In the genomic region with DNA sequence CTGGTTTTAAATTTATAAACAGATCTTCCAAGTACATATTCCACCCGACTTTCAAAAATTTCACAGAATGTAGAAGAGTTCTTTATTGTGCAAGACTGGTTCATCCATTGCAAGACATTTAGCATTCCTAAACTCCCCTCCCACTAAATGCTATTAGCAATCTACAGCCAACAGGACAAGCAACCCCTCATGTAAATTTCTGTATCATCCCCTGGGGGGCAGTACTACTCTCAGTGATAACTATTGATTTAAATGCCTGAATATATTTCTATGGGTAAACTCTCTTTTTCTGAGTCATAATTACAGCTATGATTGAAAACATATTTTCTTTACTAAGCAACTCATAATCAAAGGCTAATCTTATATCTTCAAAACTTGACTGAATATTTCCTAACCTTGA, we compare ENCODE assay signal across 9 cellular contexts. TPM values are rescaled to one million over a fixed set of nuclear protein-coding genes. Genes with fewer than 3 reads are reported as not detected.
DNase-seq lines count a peak whose midpoint lies in the region; ATAC-seq and TF ChIP-seq lines count a peak whose summit lies in the region.
"Had no signal": no experiment of that assay in that cellular context is flagged by ENCODE, and none has a peak within 500 bp of the region (broad histone marks: within the 10 kb centered on the region; RNA-seq: fewer than 3 reads in every experiment).

No MANE protein-coding gene starts in this region.

- TF ChIP-seq POLR2A in gastrocnemius medialis (IDR thresholded peaks at IDR 0.05) = no peak

- no peak for ATAC-seq in HG03039 (IDR thresholded peaks at IDR 0.05; ENCODE audit: unreplicated experiment)
- no peak for ATAC-seq in GM19023 (IDR thresholded peaks at IDR 0.05; ENCODE audit: unreplicated experiment)
- no peak for ATAC-seq in gastrocnemius medialis
- ATAC-seq: activated CD4-positive, CD25-positive, alpha-beta regulatory T cell treated with anti-CD3 and anti-CD28 coated beads, Interleukin-2, amount 50 U/mL, for 24 hours had no signal

- no peaks in the 10 kb centered on the region for H3K9me2 ChIP-seq in hepatocyte (replicated peaks; ENCODE audit: insufficient read depth)

- H3K27me3 ChIP-seq in hepatocyte = no peaks in the 10 kb centered on the region
- no peaks in the 10 kb centered on the region for H3K27me3 ChIP-seq in gastrocnemius medialis

- H3K4me3 ChIP-seq in AG10803 (ENCODE audit: low read length) (no peak overlapping the region), hepatocyte (no peak overlapping the region), gastrocnemius medialis (no peak overlapping the region)

- H3K9me3 ChIP-seq in hepatocyte (ENCODE audit: low read depth) (no peaks in the 10 kb centered on the region), gastrocnemius medialis (no peaks in the 10 kb centered on the region)

- WGBS in hepatocyte (ENCODE audit: low lambda C conversion rate, missing lambda C conversion rate) = 26% methylated on average over 1 of the region's 1 CpG

- no peak overlapping the region for H3K4me2 ChIP-seq in hepatocyte

- H3K4me1 ChIP-seq in hepatocyte (ENCODE audit: insufficient read depth) (no peaks in the 10 kb centered on the region), gastrocnemius medialis (no peaks in the 10 kb centered on the region)

- intact Hi-C loops in gastrocnemius medialis (cut with DNase I; ENCODE audit: low total_unique reads) = no loop called here

- no peaks in the 10 kb centered on the region for H3K79me2 ChIP-seq in hepatocyte

- no peaks in the 10 kb centered on the region for H4K20me1 ChIP-seq in hepatocyte (ENCODE audit: insufficient read depth, poor library complexity, severe bottlenecking)

- in situ Hi-C loops in GM13977 (cut with MboI; ENCODE audit: low pct_unique_long_range_greater_than_20kb, low sequenced_read_pairs, unreplicated experiment) = loop anchor here (25.0 kb wide), 1 partner anchor 204 kb away; no protein-coding TSS in a partner anchor
- in situ Hi-C loops in gastrocnemius medialis (cut with MboI; ENCODE audit: low sequenced_read_pairs in 4 of 4) = no loop called here

- H2AFZ ChIP-seq in hepatocyte = no peak overlapping the region

- H3K27ac ChIP-seq in hepatocyte = no peak overlapping the region
- no peak overlapping the region for H3K27ac ChIP-seq in gastrocnemius medialis

- H3K36me3 ChIP-seq in hepatocyte (replicated peaks; ENCODE audit: insufficient read depth, low read depth) = no peaks in the 10 kb centered on the region
- no peaks in the 10 kb centered on the region for H3K36me3 ChIP-seq in gastrocnemius medialis

- DNase-seq in AG10803 (ENCODE audit: low read depth) (peak; percentile 7), GM13977 (ENCODE audit: low spot score) (peak; percentile 12), RPMI8226 (peak; percentile 19), hepatocyte (ENCODE audit: low spot score) (peak; percentile 20), gastrocnemius medialis (no peak), hippocampal formation (lab: John Stamatoyannopoulos, UW) (no peak)

- TF ChIP-seq CTCF in AG10803 (conservative IDR thresholded peaks at IDR 0.05; ENCODE audit: low read length) (peak; percentile 42), GM13977 (IDR thresholded peaks at IDR 0.05; ENCODE audit: extremely low read depth, insufficient read depth, missing control alignments) (peak; percentile 27), hepatocyte (IDR thresholded peaks at IDR 0.05; ENCODE audit: poor library complexity) (peak; percentile 31), gastrocnemius medialis (IDR thresholded peaks at IDR 0.05 in 4 of 5, conservative IDR thresholded peaks at IDR 0.05 in 1 of 5) (no peak)

RNA-seq across cellular contexts. Expression of a gene that starts 10.7 kb away (rescaled TPM):
- 6.5 and 11.2 TPM in 2 replicates for total RNA-seq in hepatocyte
- 5.4 and 5.8 TPM in 2 replicates for polyA plus RNA-seq in hepatocyte
- under 1 TPM; 0.07 to 0.82 (median 0.41) TPM for total RNA-seq in gastrocnemius medialis

RNA-seq across cellular contexts. Expression of a gene that starts 48.5 kb away (rescaled TPM):
- total RNA-seq in hepatocyte (3.6 and 7.4 TPM in 2 replicates), gastrocnemius medialis (1 to 10 TPM; 2.6 to 5.7 (median 3.6) TPM)
- polyA plus RNA-seq in hepatocyte = 6.0 and 9.7 TPM in 2 replicates

RNA-seq across cellular contexts. Expression of a gene that starts 48.6 kb away (rescaled TPM):
- 21.8 and 24.1 TPM in 2 replicates for total RNA-seq in hepatocyte
- polyA plus RNA-seq in hepatocyte = 14.4 and 23.0 TPM in 2 replicates
- total RNA-seq in gastrocnemius medialis = 10 to 100 TPM in 3 of 4 donors, 1 to 10 TPM in 1; 8.8 to 14.0 (median 11.8) TPM

Comparison
In these comparisons a context has a peak if more than half of its experiments do, and no peak if none do; other contexts are left out.
1. DNase-seq: peak in AG10803 (single experiment), GM13977 (single experiment), RPMI8226 (single experiment) and hepatocyte (single experiment); none in gastrocnemius medialis (0 of 2) and hippocampal formation (0 of 2).
2. CTCF ChIP-seq: peak in AG10803 (single experiment), GM13977 (single experiment) and hepatocyte (single experiment); none in gastrocnemius medialis (0 of 5).